Comparison of ENCODE assay signal across 8 cellular contexts in genomic region chr5:149345147-149345891, GRCh38. TPM values are rescaled to one million over a fixed set of nuclear protein-coding genes. Genes with fewer than 3 reads are reported as not detected.
DNase-seq lines count a peak whose midpoint lies in the region; ATAC-seq, FAIRE-seq and TF ChIP-seq lines count a peak whose summit lies in the region.

TSS of gene GRPEL2 (plus strand) at chr5:149345499. CDS start at chr5:149345540, 41 bp downstream.

- no peaks in the 10 kb centered on the region for H3K9me3 ChIP-seq in keratinocyte (ENCODE audit: control insufficient read depth, low read depth, low read length)

- peaks cover 16% of the 10 kb centered on the region for H3K4me1 ChIP-seq in keratinocyte (ENCODE audit: control insufficient read depth, extremely low read depth, insufficient read depth, low read length)

- no peaks in the 10 kb centered on the region for H3K9me1 ChIP-seq in keratinocyte (ENCODE audit: control insufficient read depth, extremely low read depth, insufficient read depth, low read length)

- no peak for TF ChIP-seq CTCF in keratinocyte (optimal IDR thresholded peaks at IDR 0.05 in 1 of 3, IDR thresholded peaks at IDR 0.05 in 1 of 3, conservative IDR thresholded peaks at IDR 0.05 in 1 of 3; ENCODE audit: extremely low read depth in 1 of 3, insufficient read depth in 2 of 3, low read length in 3 of 3)

- H3K4me3 ChIP-seq in keratinocyte (ENCODE audit: control insufficient read depth in 2 of 3, extremely low read depth in 1 of 3, insufficient read depth in 2 of 3, low read depth in 1 of 3, low read length in 3 of 3): peak within 1 kb of the TSS; percentile 81 to 97 (median 82)

- peak within 1 kb of the TSS; percentile 75 for H3K9ac ChIP-seq in keratinocyte (ENCODE audit: control insufficient read depth, extremely low read depth, insufficient read depth, low read length)

- peaks cover 3% of the 10 kb centered on the region for H4K20me1 ChIP-seq in keratinocyte (ENCODE audit: control insufficient read depth, extremely low read depth, insufficient read depth, low read length)

- H3K27ac ChIP-seq in keratinocyte (ENCODE audit: control insufficient read depth, insufficient read depth, low read length): peak within 1 kb of the TSS; percentile 70

- dilution Hi-C loops in keratinocyte (cut with MboI; ENCODE audit: extremely low pct_ligation_motif_present, low sequenced_read_pairs): no loop called here

- FAIRE-seq in keratinocyte (lab: Jason Lieb, UNC): peak; percentile 61

- TF ChIP-seq POLR2A in GM18951 (IDR thresholded peaks at IDR 0.05; ENCODE audit: extremely low read depth, insufficient read depth, insufficient read length): peak; percentile 96

- peaks cover 37% of the 10 kb centered on the region for H3K79me2 ChIP-seq in keratinocyte (ENCODE audit: control insufficient read depth, insufficient read depth, low read length)

- in situ Hi-C loops in GM18951 (cut with MboI; ENCODE audit: low sequenced_read_pairs, unreplicated experiment): no loop called here

- peak; percentile 97 for DNase-seq in AG08396 (ENCODE audit: low spot score)
- peak; percentile 89 to 97 for DNase-seq in NCI-H446 (lab: John Stamatoyannopoulos, UW)
- peak; percentile 79 for DNase-seq in activated CD4-positive, CD25-positive, alpha-beta regulatory T cell treated with anti-CD3 and anti-CD28 coated beads, Interleukin-2, amount 50 U/mL, for 16 hours (ENCODE audit: low read depth, low spot score)
- DNase-seq in cerebellar cortex (ENCODE audit: low spot score): peak; percentile 98
- DNase-seq in keratinocyte (ENCODE audit: low read depth, low spot score): peak; percentile 85
- DNase-seq in stimulated activated CD4-positive, alpha-beta T cell treated with anti-CD3 and anti-CD28 coated beads, Interleukin-15, amount 100 ng/mL, for 1 hour (ENCODE audit: low read depth in 1 of 2, low spot score in 1 of 2): peak; percentile 73 to 86

- H3K4me2 ChIP-seq in keratinocyte (ENCODE audit: control insufficient read depth, extremely low read depth, insufficient read depth, low read depth, low read length): peak within 1 kb of the TSS; percentile 93

- no peaks in the 10 kb centered on the region for H3K27me3 ChIP-seq in keratinocyte (ENCODE audit: control insufficient read depth, extremely low read depth, insufficient read depth, low read length)

- peak within 1 kb of the TSS; percentile 98 for H2AFZ ChIP-seq in keratinocyte (ENCODE audit: control insufficient read depth, low read length)

- peak; percentile 96 for ATAC-seq in HG03196 (IDR thresholded peaks at IDR 0.05; ENCODE audit: unreplicated experiment)

- peaks cover 13 to 24% of the 10 kb centered on the region in 2 experiments for H3K36me3 ChIP-seq in keratinocyte (ENCODE audit: control insufficient read depth in 2 of 2, extremely low read depth in 1 of 2, insufficient read depth in 2 of 2, low read length in 2 of 2)

RNA-seq across cellular contexts. Expression of gene GRPEL2, which starts in this region (rescaled TPM):
- 11.4 to 17.5 TPM (median 11.7 TPM) in 3 replicates for polyA plus RNA-seq in keratinocyte
- 17.2 TPM for polyA plus RNA-seq in keratinocyte (2011; ENCODE audit: low read depth)
- 7.2 and 13.7 TPM in 2 replicates for polyA plus RNA-seq in keratinocyte (2011; cell fraction: cytosol; rRNA removed)
- polyA plus RNA-seq in keratinocyte (2011; cell fraction: nucleus; rRNA removed): 7.1 and 10.6 TPM in 2 replicates
- polyA plus RNA-seq in keratinocyte (2012; ENCODE audit: low replicate concordance): 8.9 and 12.9 TPM in 2 replicates
- polyA minus RNA-seq in keratinocyte: 6.2 to 17.2 TPM (median 13.1 TPM) in 3 replicates
- polyA minus RNA-seq in keratinocyte (2011; cell fraction: cytosol; rRNA and poly(A)+ RNA removed): 19.2 TPM
- 9.3 and 11.9 TPM in 2 replicates for polyA minus RNA-seq in keratinocyte (2011; cell fraction: nucleus; rRNA and poly(A)+ RNA removed)

Comparison
In these comparisons a context has a peak if more than half of its experiments do, and no peak if none do; other contexts are left out.
1. Peak in every context shown above with its lines: DNase-seq, ATAC-seq, H3K4me3 ChIP-seq and H3K27ac ChIP-seq.